Comparison of ENCODE assay signal across 8 cellular contexts in the genomic region with DNA sequence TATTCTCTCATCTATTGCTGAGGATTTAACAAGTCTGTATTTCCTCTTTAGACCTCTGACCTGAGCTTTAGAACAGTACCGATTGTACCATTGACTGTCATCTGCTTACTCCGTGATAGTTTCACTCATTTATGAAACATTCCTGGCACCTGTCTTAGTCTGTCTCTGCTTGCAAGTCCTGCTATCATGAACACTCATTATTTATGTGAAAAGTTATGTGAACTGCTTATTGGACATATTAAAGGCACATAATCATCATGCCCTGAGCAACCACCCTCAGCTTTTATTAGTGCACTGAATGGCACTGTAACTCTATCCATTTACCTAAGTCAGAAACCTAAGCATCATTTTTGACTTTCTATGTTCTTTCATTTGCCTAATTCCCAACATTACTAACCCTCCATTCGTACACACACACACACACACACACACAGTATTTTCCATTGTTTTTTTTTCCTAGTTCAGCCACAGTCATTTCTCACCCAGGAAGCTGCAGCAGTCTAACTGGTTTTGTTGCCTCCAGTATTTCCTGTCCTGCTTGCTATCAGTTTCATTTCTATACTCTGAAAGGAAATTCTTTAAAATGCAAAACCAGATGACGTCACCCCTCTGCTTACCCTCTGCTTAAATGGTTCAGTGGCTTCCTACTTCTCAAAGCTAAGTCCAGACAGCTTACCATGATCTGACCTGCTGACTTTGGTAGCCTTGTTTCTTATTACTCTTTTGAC.
DNase-seq lines count a peak whose midpoint lies in the region; ATAC-seq, FAIRE-seq and TF ChIP-seq lines count a peak whose summit lies in the region.

No MANE protein-coding gene starts in this region.

- H3K27ac ChIP-seq in C4-2B (peak overlapping the region; percentile 66), kidney (ENCODE audit: low read depth in 2 of 2, low read length in 2 of 2) (peak overlapping the region; percentile 30 to 61), tibial artery (no peak overlapping the region)

- H3K9ac ChIP-seq in kidney (ENCODE audit: low read length in 2 of 2): peak overlapping the region in 1 of 2 donors; percentile 13

- ATAC-seq in GM19324 (IDR thresholded peaks at IDR 0.05; ENCODE audit: low FRiP score, unreplicated experiment) (peak; percentile 94), HG03378 (IDR thresholded peaks at IDR 0.05; ENCODE audit: unreplicated experiment) (peak; percentile 99)

- intact Hi-C loops in kidney (cut with DNase I): no loop called here
- intact Hi-C loops in tibial artery (cut with DNase I; ENCODE audit: low total_unique reads): no loop called here

- H3K4me3 ChIP-seq in kidney (ENCODE audit: low read length in 2 of 2): no peak overlapping the region
- H3K4me3 ChIP-seq in tibial artery: no peak overlapping the region

- FAIRE-seq in kidney (lab: Jason Lieb, UNC): peak; percentile 23

- H3K27me3 ChIP-seq in tibial artery: no peaks in the 10 kb centered on the region

- H3K4me1 ChIP-seq in kidney (ENCODE audit: control insufficient read depth in 1 of 2, insufficient read depth in 1 of 2, low read depth in 1 of 2, low read length in 2 of 2) (peaks cover 6 to 11% of the 10 kb centered on the region in 2 donors), tibial artery (peaks cover 0 to 43% (median 16%) of the 10 kb centered on the region in 4 donors)

- TF ChIP-seq CTCF in C4-2B (conservative IDR thresholded peaks at IDR 0.05): no peak
- TF ChIP-seq CTCF in kidney (IDR thresholded peaks at IDR 0.05; ENCODE audit: borderline replicate concordance, extremely low read depth, insufficient read depth): no peak
- no peak for TF ChIP-seq CTCF in tibial artery (IDR thresholded peaks at IDR 0.05)

- DNase-seq in RPMI7951 (ENCODE audit: low read depth): peak; percentile 84
- peak; percentile 76 for DNase-seq in amniotic epithelial cell (ENCODE audit: low read depth)
- no peak for DNase-seq in kidney
- peak in 2 of 3 donors; percentile 4 to 15 for DNase-seq in stimulated activated CD4-positive, alpha-beta T cell treated with anti-CD3 and anti-CD28 coated beads, TNF-alpha, amount 100 ng/mL, for 1 hour (ENCODE audit: low read depth in 3 of 3, low spot score in 1 of 3)
- no peak for DNase-seq in tibial artery

- H3K9me3 ChIP-seq in kidney (ENCODE audit: control insufficient read depth in 1 of 2, low read length in 2 of 2): no peaks in the 10 kb centered on the region
- no peaks in the 10 kb centered on the region for H3K9me3 ChIP-seq in tibial artery

- H3K36me3 ChIP-seq in kidney (ENCODE audit: control insufficient read depth in 1 of 2, insufficient read depth in 2 of 2, low read length in 2 of 2) (no peaks in the 10 kb centered on the region), tibial artery (peaks cover 0 to 5% (median 0%) of the 10 kb centered on the region in 3 donors)

Comparison
In these comparisons a context has a peak if more than half of its experiments do, and no peak if none do; other contexts are left out.
1. H3K27ac ChIP-seq: peak in C4-2B (single experiment) and kidney (2 of 2); none in tibial artery (0 of 2).
2. DNase-seq: peak in RPMI7951 (single experiment), amniotic epithelial cell (single experiment) and stimulated activated CD4-positive, alpha-beta T cell treated with anti-CD3 and anti-CD28 coated beads, TNF-alpha, amount 100 ng/mL, for 1 hour (2 of 3); none in kidney (single experiment) and tibial artery (0 of 2).